In genomic region chr3:141289228-141289772, GRCh38 we compare ENCODE assay signal across 19 cellular contexts.
"Had no signal": no experiment of that assay in that cellular context is flagged by ENCODE, and none has a peak within 500 bp of the region (broad histone marks: within the 10 kb centered on the region; RNA-seq: fewer than 3 reads in every experiment).

No MANE protein-coding gene starts in this region.

- H3K9me3 Mint-ChIP-seq: activated naive CD4-positive, alpha-beta T cell treated with anti-CD3 and anti-CD28 coated beads, Interleukin-2, amount 50 U/mL, for 72 hours; endodermal cell; nephron progenitor cell; stimulated activated naive CD8-positive, alpha-beta T cell treated with anti-CD3 and anti-CD28 coated beads, Interleukin-15, amount 100 ng/mL, for 72 hours; T-helper 2 cell treated with Interferon-gamma antibody and Interleukin-4, amounts not matched to agents 5 μg/mL and 100 μg/mL, for 36 hours; type B pancreatic cell had no signal

- FAIRE-seq: TTC549 had no signal

- H3K9ac ChIP-seq: SK-N-SH had no signal

- ATAC-seq: activated naive CD4-positive, alpha-beta T cell treated with anti-CD3 and anti-CD28 coated beads, Interleukin-2, amount 50 U/mL, for 72 hours; left lobe of liver; right cardiac atrium; stimulated activated naive CD8-positive, alpha-beta T cell treated with anti-CD3 and anti-CD28 coated beads, Interleukin-15, amount 100 ng/mL, for 72 hours had no signal

- H3K27ac Mint-ChIP-seq: endodermal cell; nephron progenitor cell; progenitor cell of endocrine pancreas; stimulated activated naive CD8-positive, alpha-beta T cell treated with anti-CD3 and anti-CD28 coated beads, Interleukin-15, amount 100 ng/mL, for 72 hours; T-helper 2 cell treated with Interferon-gamma antibody and Interleukin-4, amounts not matched to agents 5 μg/mL and 100 μg/mL, for 36 hours; type B pancreatic cell had no signal

- H3K9me3 ChIP-seq: SK-N-SH had no signal

- H3K4me1 Mint-ChIP-seq: endodermal cell; stimulated activated naive CD8-positive, alpha-beta T cell treated with anti-CD3 and anti-CD28 coated beads, Interleukin-15, amount 100 ng/mL, for 72 hours had no signal

- H3K4me3 ChIP-seq: skin epidermis had no signal

- DNase-seq: activated CD4-positive, alpha-beta T cell treated with anti-CD3 and anti-CD28 coated beads, Interleukin-2, amount 50 U/mL, for 48 hours; activated effector memory CD4-positive, alpha-beta T cell treated with anti-CD3 and anti-CD28 coated beads, Interleukin-2, amount 50 U/mL, for 16 hours; activated T-cell treated with anti-CD3 and anti-CD28 coated beads, Interleukin-2, amount 50 U/mL, for 1 hour; endodermal cell; foreskin fibroblast; midbrain; nephron progenitor cell; right cardiac atrium; SK-N-SH; stimulated activated CD4-positive, alpha-beta T cell treated with anti-CD3 and anti-CD28 coated beads, Interleukin-4, amount 100 ng/mL, for 1 hour; stimulated activated naive CD8-positive, alpha-beta T cell treated with anti-CD3 and anti-CD28 coated beads, Interleukin-15, amount 100 ng/mL, for 72 hours had no signal

- H3K4me2 ChIP-seq: SK-N-SH had no signal

- H3K27me3 Mint-ChIP-seq: progenitor cell of endocrine pancreas; stimulated activated naive CD8-positive, alpha-beta T cell treated with anti-CD3 and anti-CD28 coated beads, Interleukin-15, amount 100 ng/mL, for 72 hours; type B pancreatic cell had no signal

- H3K27ac ChIP-seq: epithelial cell of prostate, skin epidermis had no signal

- H3K4me3 Mint-ChIP-seq: endodermal cell; nephron progenitor cell; stimulated activated naive CD8-positive, alpha-beta T cell treated with anti-CD3 and anti-CD28 coated beads, Interleukin-15, amount 100 ng/mL, for 72 hours; T-helper 2 cell treated with Interferon-gamma antibody and Interleukin-4, amounts not matched to agents 5 μg/mL and 100 μg/mL, for 36 hours; type B pancreatic cell had no signal
